In the genomic region with DNA sequence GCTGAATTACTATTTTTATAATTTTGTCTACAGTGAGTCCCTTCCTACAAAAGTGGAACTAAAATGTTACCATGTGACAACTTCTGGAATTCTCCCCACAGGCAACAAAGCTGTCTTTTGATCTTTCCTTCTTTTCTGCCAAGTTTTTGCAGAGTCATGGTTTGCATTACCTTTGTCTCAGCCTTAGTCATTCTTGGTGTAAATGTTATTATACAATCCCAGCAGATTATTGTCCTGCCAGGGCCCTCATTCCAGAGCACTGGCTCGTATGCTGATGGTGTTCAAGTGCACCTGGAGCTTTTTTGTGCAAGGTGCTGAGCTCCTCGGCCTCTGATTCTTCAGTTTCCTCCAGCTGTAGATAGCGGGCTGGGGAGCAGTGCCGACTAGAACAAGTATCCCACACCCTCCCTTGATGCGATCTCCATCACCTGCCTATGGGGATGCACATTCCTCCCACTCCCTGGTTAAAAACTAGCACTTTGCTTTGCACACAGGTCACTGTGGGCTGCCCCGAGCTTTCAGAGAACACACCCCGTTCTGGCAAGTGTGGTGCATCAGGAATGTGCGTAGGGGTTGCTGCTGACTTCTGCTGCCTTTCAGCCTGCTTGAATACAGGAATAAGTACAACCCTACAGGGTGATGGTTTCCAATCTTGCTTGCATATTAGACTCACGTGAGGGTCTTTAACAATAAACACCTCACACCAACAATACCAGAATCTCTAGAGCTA, we compare ENCODE assay signal across 1 cellular context.
TF ChIP-seq lines count a peak whose summit lies in the region.

No MANE protein-coding gene starts in this region.

TF ChIP-seq in K562, 482 proteins besides CTCF, POLR2A, EP300 and RAD21 (continued from another document):
- TF ChIP-seq, protein P1, sequence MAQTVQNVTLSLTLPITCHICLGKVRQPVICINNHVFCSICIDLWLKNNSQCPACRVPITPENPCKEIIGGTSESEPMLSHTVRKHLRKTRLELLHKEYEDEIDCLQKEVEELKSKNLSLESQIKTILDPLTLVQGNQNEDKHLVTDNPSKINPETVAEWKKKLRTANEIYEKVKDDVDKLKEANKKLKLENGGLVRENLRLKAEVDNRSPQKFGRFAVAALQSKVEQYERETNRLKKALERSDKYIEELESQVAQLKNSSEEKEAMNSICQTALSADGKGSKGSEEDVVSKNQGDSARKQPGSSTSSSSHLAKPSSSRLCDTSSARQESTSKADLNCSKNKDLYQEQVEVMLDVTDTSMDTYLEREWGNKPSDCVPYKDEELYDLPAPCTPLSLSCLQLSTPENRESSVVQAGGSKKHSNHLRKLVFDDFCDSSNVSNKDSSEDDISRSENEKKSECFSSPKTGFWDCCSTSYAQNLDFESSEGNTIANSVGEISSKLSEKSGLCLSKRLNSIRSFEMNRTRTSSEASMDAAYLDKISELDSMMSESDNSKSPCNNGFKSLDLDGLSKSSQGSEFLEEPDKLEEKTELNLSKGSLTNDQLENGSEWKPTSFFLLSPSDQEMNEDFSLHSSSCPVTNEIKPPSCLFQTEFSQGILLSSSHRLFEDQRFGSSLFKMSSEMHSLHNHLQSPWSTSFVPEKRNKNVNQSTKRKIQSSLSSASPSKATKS (CRISPR knock-in tag; IDR thresholded peaks at IDR 0.05) = no peak
- TF ChIP-seq MAFK (IDR thresholded peaks at IDR 0.05; ENCODE audit: low read length) (peak; percentile 58; the same call in 1 of the 2 replicates), SRSF7 (optimal IDR thresholded peaks at IDR 0.05; ENCODE audit: low read depth, low read length) (no peak), YY1 (IDR thresholded peaks at IDR 0.05; ENCODE audit: borderline replicate concordance in 1 of 3, control insufficient read depth in 1 of 3, extremely low read depth in 1 of 3, insufficient read depth in 3 of 3, insufficient read length in 1 of 3, insufficient replicate concordance in 2 of 3, low read depth in 1 of 3, low read length in 2 of 3) (no peak), GTF2E2 (tag; IDR thresholded peaks at IDR 0.05) (no peak)
